Comparison of ENCODE assay signal across 22 cellular contexts in genomic region chr7:22397981-22398380, GRCh38. TPM values are rescaled to one million over a fixed set of nuclear protein-coding genes. Genes with fewer than 3 reads are reported as not detected.
DNase-seq lines count a peak whose midpoint lies in the region; TF ChIP-seq lines count a peak whose summit lies in the region.
"Had no signal": no experiment of that assay in that cellular context is flagged by ENCODE, and none has a peak within 500 bp of the region (broad histone marks: within the 10 kb centered on the region; RNA-seq: fewer than 3 reads in every experiment).

No MANE protein-coding gene starts in this region.

- TF ChIP-seq CTCF in MCF 10A (IDR thresholded peaks at IDR 0.05; ENCODE audit: unreplicated experiment) (no peak), breast epithelium (IDR thresholded peaks at IDR 0.05) (no peak), A673 (conservative IDR thresholded peaks at IDR 0.05; ENCODE audit: low read depth, low read length) (no peak)

- H3K9me3 ChIP-seq in breast epithelium (no peaks in the 10 kb centered on the region), A673 (ENCODE audit: low read depth, low read length, poor library complexity, severe bottlenecking) (no peaks in the 10 kb centered on the region), MG63 (no peaks in the 10 kb centered on the region)
- H3K9me3 ChIP-seq: gastroesophageal sphincter, lower lobe of right lung, psoas muscle had no signal

- CTCF ChIA-PET in MCF 10A (lab: Yijun Ruan, JAX) = no interaction called here
- CTCF ChIA-PET in A673 (lab: Charles Lee) = no interaction called here

- H3K4me3 Mint-ChIP-seq in MCF 10A (ENCODE audit: unreplicated experiment) = no peak overlapping the region
- H3K4me3 Mint-ChIP-seq: activated naive CD4-positive, alpha-beta T cell treated with anti-CD3 and anti-CD28 coated beads, Interleukin-2, amount 50 U/mL, for 24 hours; activated T-helper 1 cell treated with anti-CD3 and anti-CD28 coated beads, Interleukin-12 subunit alpha, Interleukin-12 subunit beta, Interleukin-2, Interleukin-4 antibody, amounts not matched to agents 30 ng/mL and 10 ng/mL and 1 ng/mL, durations not matched to agents 14 hours and 24 hours and 36 hours; neural progenitor cell; T-helper 2 cell treated with Interferon-gamma antibody and Interleukin-4, amounts not matched to agents 5 μg/mL and 100 μg/mL, for 36 hours had no signal

- peak; percentile 11 for DNase-seq in MCF 10A (ENCODE audit: unreplicated experiment)
- no peak for DNase-seq in breast epithelium (ENCODE audit: low spot score in 2 of 2)
- DNase-seq in NCI-H2227 treated with DMSO at 0.1 percent for 48 hours (lab: John Stamatoyannopoulos, UW) = peak; percentile 36
- DNase-seq in fibroblast of gingiva (ENCODE audit: low read depth) = peak; percentile 7
- DNase-seq in A673 (ENCODE audit: low spot score) = no peak
- DNase-seq in MG63 = no peak
- no peak for DNase-seq in HCEC 1CT
- DNase-seq: activated CD4-positive, alpha-beta T cell treated with anti-CD3 and anti-CD28 coated beads, Interleukin-2, amount 50 U/mL, for 1 hour; erythroblast; hypothalamus; islet precursor cell; lower lobe of right lung; NCI-H446 treated with DMSO at 0.1 percent for 48 hours; psoas muscle; substantia nigra had no signal

- H3K4me3 ChIP-seq in breast epithelium (no peak overlapping the region), A673 (ENCODE audit: low read depth, low read length, poor library complexity, severe bottlenecking) (no peak overlapping the region), MG63 (no peak overlapping the region)
- H3K4me3 ChIP-seq: gastroesophageal sphincter, lower lobe of right lung, neural progenitor cell, psoas muscle had no signal

- peaks cover 9% of the 10 kb centered on the region for H3K4me1 Mint-ChIP-seq in MCF 10A (ENCODE audit: insufficient read depth, unreplicated experiment)
- H3K4me1 Mint-ChIP-seq: neural progenitor cell had no signal

- BruUV-seq in MCF 10A (replicated peaks; lab: Mats Ljungman, UMichigan) (no TSS peak), A673 (replicated peaks; lab: Mats Ljungman, UMichigan) (no TSS peak)

- intact Hi-C loops in MCF 10A (cut with micrococcal nuclease) = no loop called here
- intact Hi-C loops in breast epithelium (cut with DNase I; ENCODE audit: low total_unique reads) = no loop called here
- intact Hi-C loops in A673 (cut with micrococcal nuclease; ENCODE audit: unreplicated experiment) = no loop called here

- H3K36me3 ChIP-seq in breast epithelium (no peaks in the 10 kb centered on the region), A673 (ENCODE audit: insufficient read depth, low read length, poor library complexity, severe bottlenecking) (no peaks in the 10 kb centered on the region), MG63 (no peaks in the 10 kb centered on the region)
- H3K36me3 ChIP-seq: gastroesophageal sphincter, lower lobe of right lung, neural progenitor cell had no signal

- H3K27ac ChIP-seq in breast epithelium (no peak overlapping the region), A673 (ENCODE audit: low read depth, low read length, poor library complexity, severe bottlenecking) (no peak overlapping the region)
- H3K27ac ChIP-seq: gastroesophageal sphincter, lower lobe of right lung, neural progenitor cell, psoas muscle, RWPE1 had no signal

- POLR2A ChIA-PET in MCF 10A (lab: Yijun Ruan, JAX) (interaction anchor here (0.6 to 0.7 kb wide), 2 partner anchors 10 to 477 kb away, joined by 3 read pairs; no protein-coding TSS in a partner anchor), A673 (lab: Charles Lee; ENCODE audit: low non-redundant PET) (no interaction called here)

- H3K9me3 Mint-ChIP-seq in MCF 10A (ENCODE audit: unreplicated experiment) = no peaks in the 10 kb centered on the region
- H3K9me3 Mint-ChIP-seq: activated naive CD4-positive, alpha-beta T cell treated with anti-CD3 and anti-CD28 coated beads, Interleukin-2, amount 50 U/mL, for 24 hours; neural progenitor cell; T-helper 2 cell treated with Interferon-gamma antibody and Interleukin-4, amounts not matched to agents 5 μg/mL and 100 μg/mL, for 36 hours had no signal

- H3K36me3 Mint-ChIP-seq in MCF 10A (ENCODE audit: insufficient read depth, unreplicated experiment) = no peaks in the 10 kb centered on the region
- H3K36me3 Mint-ChIP-seq: activated naive CD4-positive, alpha-beta T cell treated with anti-CD3 and anti-CD28 coated beads, Interleukin-2, amount 50 U/mL, for 24 hours; CD14-positive monocyte; neural progenitor cell had no signal

- TF ChIP-seq POLR2A in breast epithelium (IDR thresholded peaks at IDR 0.05) = no peak

- no peaks in the 10 kb centered on the region for H3K27me3 Mint-ChIP-seq in MCF 10A (ENCODE audit: insufficient read depth, unreplicated experiment)
- H3K27me3 Mint-ChIP-seq: activated naive CD4-positive, alpha-beta T cell treated with anti-CD3 and anti-CD28 coated beads, Interleukin-2, amount 50 U/mL, for 24 hours had no signal

- H3K4me1 ChIP-seq in breast epithelium = no peaks in the 10 kb centered on the region
- no peaks in the 10 kb centered on the region for H3K4me1 ChIP-seq in A673 (ENCODE audit: insufficient read depth, low read length, poor library complexity, severe bottlenecking)
- H3K4me1 ChIP-seq: gastroesophageal sphincter, lower lobe of right lung, psoas muscle had no signal

- H3K27ac Mint-ChIP-seq in MCF 10A (ENCODE audit: low read depth, unreplicated experiment) = no peak overlapping the region
- H3K27ac Mint-ChIP-seq: activated naive CD4-positive, alpha-beta T cell treated with anti-CD3 and anti-CD28 coated beads, Interleukin-2, amount 50 U/mL, for 24 hours; activated T-helper 1 cell treated with anti-CD3 and anti-CD28 coated beads, Interleukin-12 subunit alpha, Interleukin-12 subunit beta, Interleukin-2, Interleukin-4 antibody, amounts not matched to agents 30 ng/mL and 10 ng/mL and 1 ng/mL, durations not matched to agents 14 hours and 24 hours and 36 hours; CD14-positive monocyte; neural progenitor cell; T-helper 2 cell treated with Interferon-gamma antibody and Interleukin-4, amounts not matched to agents 5 μg/mL and 100 μg/mL, for 36 hours had no signal

- H3K27me3 ChIP-seq in breast epithelium (no peaks in the 10 kb centered on the region), A673 (replicated peaks; ENCODE audit: insufficient read depth, low read depth, low read length, poor library complexity) (no peaks in the 10 kb centered on the region), MG63 (no peaks in the 10 kb centered on the region)
- H3K27me3 ChIP-seq: gastroesophageal sphincter, neural progenitor cell had no signal

RNA-seq across cellular contexts. Expression of gene RAPGEF5, which starts 41.0 kb away (rescaled TPM):
- total RNA-seq in MCF 10A (2022) (1.9 TPM in 2 replicates), breast epithelium (10 to 100 TPM; 18.7 to 78.0 (median 41.9) TPM), A673 (2021) (10.7 and 14.9 TPM in 2 replicates)
- total RNA-seq in MG63 (2014; rRNA removed; shearing (Covaris generic); ENCODE audit: low replicate concordance) = 0.30 and 1.2 TPM in 2 replicates

Comparison
In these comparisons a context has a peak if more than half of its experiments do, and no peak if none do; other contexts are left out.
1. DNase-seq: peak in MCF 10A (single experiment), NCI-H2227 treated with DMSO at 0.1 percent for 48 hours (single experiment) and fibroblast of gingiva (single experiment); none in breast epithelium (0 of 2), A673 (single experiment), MG63 (single experiment) and HCEC 1CT (single experiment).